ENCODE assay signal across 14 cellular contexts in the genomic region with DNA sequence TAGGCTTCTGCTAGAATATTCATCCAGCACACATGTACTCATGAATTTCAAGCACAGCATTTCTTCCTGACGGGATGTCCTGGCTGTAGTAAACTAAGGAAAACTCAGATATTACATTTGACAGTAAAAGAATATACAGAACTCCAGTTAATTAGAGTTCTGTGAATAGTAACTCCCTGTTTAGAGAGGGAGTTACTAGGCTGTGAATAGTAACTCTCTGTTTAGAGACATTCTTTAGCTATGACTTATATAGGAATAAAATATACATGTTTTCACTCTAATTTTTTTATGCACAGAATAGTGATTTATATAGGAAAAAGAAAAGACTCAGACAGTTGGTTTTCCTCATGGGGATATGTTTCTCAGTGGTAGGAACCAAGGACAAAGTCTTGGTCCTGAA.
"Had no signal": no experiment of that assay in that cellular context is flagged by ENCODE, and none has a peak within 500 bp of the region (broad histone marks: within the 10 kb centered on the region; RNA-seq: fewer than 3 reads in every experiment).

No MANE protein-coding gene starts in this region.

- H3K9me3 Mint-ChIP-seq: natural killer cell had no signal

- DNase-seq: dermis blood vessel endothelial cell; foreskin keratinocyte; heart left ventricle; hippocampal formation; mammary epithelial cell; mucosa of descending colon; natural killer cell; posterior cingulate gyrus; small intestine; stimulated activated CD4-positive, alpha-beta T cell treated with anti-CD3 and anti-CD28 coated beads, Interleukin-12 subunit alpha, Interleukin-12 subunit beta, amount 100 ng/mL, for 4 hours; stimulated activated naive CD4-positive, alpha-beta T cell; stomach; trophoblast cell had no signal

- H3K4me3 ChIP-seq: heart left ventricle, mucosa of descending colon, stomach had no signal

- H3K27me3 ChIP-seq: foreskin keratinocyte, heart left ventricle, stomach had no signal

- H3K4me1 ChIP-seq: stomach had no signal

- H3K9me3 ChIP-seq: heart left ventricle, mucosa of descending colon, stomach had no signal

- H3K4me3 Mint-ChIP-seq: natural killer cell, neural crest cell had no signal

- H3K27ac Mint-ChIP-seq: natural killer cell had no signal

- H3K36me3 ChIP-seq: heart left ventricle, stomach had no signal

- ATAC-seq: foreskin keratinocyte, mucosa of descending colon, natural killer cell had no signal

- H3K27ac ChIP-seq: foreskin keratinocyte, heart left ventricle, stomach had no signal

- H3K4me1 Mint-ChIP-seq: natural killer cell had no signal
